ENCODE assay signal across 8 cellular contexts in genomic region chr19:39445258-39446071, GRCh38.
DNase-seq lines count a peak whose midpoint lies in the region; ATAC-seq lines count a peak whose summit lies in the region.

TSS of gene SUPT5H (plus strand) at chr19:39445582. CDS start at chr19:39445891, 309 bp downstream.

- DNase-seq in AG08395 (ENCODE audit: low spot score) (peak; percentile 98), NCI-H345 treated with DMSO at 0.1 percent for 48 hours (lab: John Stamatoyannopoulos, UW; ENCODE audit: unreplicated experiment) (peak; percentile 100), iris pigment epithelial cell (ENCODE audit: low read depth) (peak; percentile 97)
- peak; percentile 93 to 96 (median 95) for DNase-seq in activated CD4-positive, CD25-positive, alpha-beta regulatory T cell (lab: John Stamatoyannopoulos, UW)
- peak; percentile 98 for DNase-seq in central memory CD4-positive, alpha-beta T cell
- peak; percentile 94 for DNase-seq in stimulated activated CD4-positive, alpha-beta T cell treated with anti-CD3 and anti-CD28 coated beads, Interleukin-12 subunit alpha, Interleukin-12 subunit beta, amount 100 ng/mL, for 4 hours

- ATAC-seq in GM19023 (IDR thresholded peaks at IDR 0.05; ENCODE audit: unreplicated experiment) (peak; percentile 88), HG03280 (IDR thresholded peaks at IDR 0.05; ENCODE audit: unreplicated experiment) (peak; percentile 83)

Comparison
In these comparisons a context has a peak if more than half of its experiments do, and no peak if none do; other contexts are left out.
1. Peak in every context shown above with its lines: DNase-seq and ATAC-seq.